ENCODE assay signal across 1 cellular context in the genomic region with DNA sequence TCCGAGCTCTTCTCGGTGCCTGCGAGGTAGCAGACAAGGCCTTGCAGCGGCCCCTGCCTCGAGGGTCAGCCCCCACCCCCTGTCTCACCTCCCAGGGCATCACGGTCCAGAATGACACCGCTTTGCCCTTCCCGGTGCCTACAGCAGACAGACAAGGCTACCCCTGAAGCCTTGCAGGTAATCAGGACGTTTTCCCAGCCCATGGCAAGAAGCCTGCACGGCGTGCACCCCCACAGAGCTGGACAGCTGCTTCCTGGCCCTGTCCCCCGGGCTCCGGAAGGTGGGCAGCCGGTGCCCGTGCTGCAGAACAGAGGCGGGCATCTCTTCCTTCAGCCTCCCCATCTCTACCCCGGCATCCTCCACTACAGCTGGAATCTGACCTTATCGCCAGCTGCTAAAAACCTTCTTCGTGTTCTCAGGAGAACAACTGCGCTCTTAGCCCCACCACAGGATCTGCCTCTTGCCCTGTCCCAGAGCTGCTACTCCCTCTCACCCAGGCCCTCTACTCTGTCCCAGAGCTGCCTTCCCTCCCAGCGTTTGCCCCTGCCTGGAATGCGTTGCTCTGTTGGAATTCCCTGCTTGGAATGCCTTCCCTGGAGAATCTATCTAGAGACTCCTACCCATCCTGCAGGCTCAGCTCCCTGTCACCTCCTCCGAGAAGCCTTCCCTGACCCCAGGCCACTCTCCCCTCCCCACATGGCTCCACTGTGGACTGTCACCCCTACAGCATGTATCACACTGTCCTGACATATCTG.
TF ChIP-seq lines count a peak whose summit lies in the region.

No MANE protein-coding gene starts in this region.

TF ChIP-seq in A549, 52 proteins besides CTCF, POLR2A, EP300 and RAD21:
- TF ChIP-seq FOSB (CRISPR knock-in tag; IDR thresholded peaks at IDR 0.05): no peak
- TF ChIP-seq, protein P1, sequence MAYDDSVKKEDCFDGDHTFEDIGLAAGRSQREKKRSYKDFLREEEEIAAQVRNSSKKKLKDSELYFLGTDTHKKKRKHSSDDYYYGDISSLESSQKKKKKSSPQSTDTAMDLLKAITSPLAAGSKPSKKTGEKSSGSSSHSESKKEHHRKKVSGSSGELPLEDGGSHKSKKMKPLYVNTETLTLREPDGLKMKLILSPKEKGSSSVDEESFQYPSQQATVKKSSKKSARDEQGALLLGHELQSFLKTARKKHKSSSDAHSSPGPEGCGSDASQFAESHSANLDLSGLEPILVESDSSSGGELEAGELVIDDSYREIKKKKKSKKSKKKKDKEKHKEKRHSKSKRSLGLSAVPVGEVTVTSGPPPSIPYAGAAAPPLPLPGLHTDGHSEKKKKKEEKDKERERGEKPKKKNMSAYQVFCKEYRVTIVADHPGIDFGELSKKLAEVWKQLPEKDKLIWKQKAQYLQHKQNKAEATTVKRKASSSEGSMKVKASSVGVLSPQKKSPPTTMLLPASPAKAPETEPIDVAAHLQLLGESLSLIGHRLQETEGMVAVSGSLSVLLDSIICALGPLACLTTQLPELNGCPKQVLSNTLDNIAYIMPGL (CRISPR knock-in tag; IDR thresholded peaks at IDR 0.05; ENCODE audit: borderline replicate concordance): no peak
- peak; percentile 65 for TF ChIP-seq ZFP36 (IDR thresholded peaks at IDR 0.05; ENCODE audit: borderline replicate concordance, partially characterized antibody)
